In the genomic region with DNA sequence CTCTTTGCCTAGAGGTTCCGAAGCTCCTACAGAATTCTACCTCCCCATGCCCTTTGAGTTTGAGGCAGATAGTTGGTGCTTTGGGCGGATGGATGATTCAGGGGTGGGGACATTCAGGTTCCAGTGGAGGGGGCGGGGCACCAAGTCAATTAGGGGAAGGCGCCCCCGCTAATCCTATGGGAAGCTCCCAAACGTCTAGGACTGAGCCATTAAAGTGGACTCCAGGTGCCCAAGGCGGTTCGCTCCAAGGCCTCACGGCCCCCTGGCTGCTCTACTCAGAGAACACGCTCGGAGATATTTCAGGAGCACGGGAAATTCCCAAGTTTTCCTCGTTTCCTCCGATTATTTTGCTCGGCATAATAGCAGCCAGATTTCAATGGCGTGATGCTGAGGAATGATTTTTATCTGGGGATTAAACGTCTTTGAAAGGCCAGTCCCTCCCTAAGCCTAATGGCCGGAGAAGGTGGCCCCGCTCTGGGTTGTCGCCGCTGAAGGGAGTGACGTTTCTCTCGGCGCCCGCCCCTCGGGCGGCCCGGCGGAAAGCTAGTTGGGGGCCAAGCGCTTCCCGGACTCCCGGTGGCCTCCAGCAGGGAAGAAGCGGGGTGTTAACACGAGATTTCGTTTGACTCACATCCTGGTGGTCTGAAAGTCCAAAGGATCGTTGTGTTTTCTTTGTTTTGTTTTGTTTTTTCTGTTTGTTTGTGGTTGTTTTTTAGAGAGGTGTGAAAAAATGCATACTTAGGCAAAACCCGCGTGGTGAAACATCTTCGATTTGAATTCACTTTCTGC, we compare ENCODE assay signal across 8 cellular contexts. TPM values are rescaled to one million over a fixed set of nuclear protein-coding genes. Genes with fewer than 3 reads are reported as not detected.
DNase-seq lines count a peak whose midpoint lies in the region; ATAC-seq and TF ChIP-seq lines count a peak whose summit lies in the region.

No MANE protein-coding gene starts in this region.

- peaks cover 0 to 23% (median 3%) of the 10 kb centered on the region in 11 donors for H3K9me3 Mint-ChIP-seq in naive thymus-derived CD4-positive, alpha-beta T cell

- H3K4me3 ChIP-seq in BE2C (ENCODE audit: low read depth, low read length) (peak overlapping the region; percentile 55), NB4 (ENCODE audit: low read depth, low read length) (peak overlapping the region; percentile 47)
- peak overlapping the region; percentile 52 for H3K4me3 ChIP-seq in naive thymus-derived CD4-positive, alpha-beta T cell (ENCODE audit: low read length)

- peaks cover 18 to 52% (median 45%) of the 10 kb centered on the region in 7 donors for H3K4me1 Mint-ChIP-seq in naive thymus-derived CD4-positive, alpha-beta T cell

- H3K4me3 Mint-ChIP-seq in naive thymus-derived CD4-positive, alpha-beta T cell: peak overlapping the region; percentile 58 to 92 (median 85)

- H3K27me3 ChIP-seq in BE2C: peaks cover 96% of the 10 kb centered on the region
- H3K27me3 ChIP-seq in naive thymus-derived CD4-positive, alpha-beta T cell (ENCODE audit: control insufficient read depth in 2 of 2, insufficient read depth in 2 of 2, low read length in 2 of 2): peaks cover 14 to 35% of the 10 kb centered on the region in 2 donors

- DNase-seq in BE2C: no peak
- no peak for DNase-seq in NB4 (ENCODE audit: low read depth)
- DNase-seq in ecto neural progenitor cell (ENCODE audit: low spot score): peak; percentile 73
- DNase-seq in naive thymus-derived CD4-positive, alpha-beta T cell: no peak
- DNase-seq in NAMALWA (ENCODE audit: low spot score): no peak
- DNase-seq in NCI-H2171 (lab: John Stamatoyannopoulos, UW): no peak
- DNase-seq in NCI-H345 treated with DMSO at 0.1 percent for 48 hours (lab: John Stamatoyannopoulos, UW; ENCODE audit: unreplicated experiment): no peak

- H3K36me3 Mint-ChIP-seq in naive thymus-derived CD4-positive, alpha-beta T cell: peaks cover 0 to 4% (median 0%) of the 10 kb centered on the region in 5 donors

- CTCF ChIA-PET in naive thymus-derived CD4-positive, alpha-beta T cell (lab: Charles Lee): no interaction called here

- intact Hi-C loops in naive thymus-derived CD4-positive, alpha-beta T cell (cut with micrococcal nuclease): no loop called here

- TF ChIP-seq CTCF in BE2C (IDR thresholded peaks at IDR 0.05; ENCODE audit: low read depth, low read length): no peak
- TF ChIP-seq CTCF in NB4 (IDR thresholded peaks at IDR 0.05; ENCODE audit: low read depth, low read length): no peak

- POLR2A ChIA-PET in naive thymus-derived CD4-positive, alpha-beta T cell (lab: Charles Lee): no interaction called here

- no peak overlapping the region for H3K27ac ChIP-seq in naive thymus-derived CD4-positive, alpha-beta T cell (ENCODE audit: low read depth, low read length)

- peak overlapping the region in 1 of 9 donors; percentile 18 for H3K27ac Mint-ChIP-seq in naive thymus-derived CD4-positive, alpha-beta T cell

- H3K9me3 ChIP-seq in BE2C: no peaks in the 10 kb centered on the region; the same call in 1 of the 2 replicates
- no peaks in the 10 kb centered on the region for H3K9me3 ChIP-seq in naive thymus-derived CD4-positive, alpha-beta T cell (ENCODE audit: control insufficient read depth in 2 of 3, low read length in 3 of 3)

- H3K27me3 Mint-ChIP-seq in naive thymus-derived CD4-positive, alpha-beta T cell: peaks cover 74 to 88% (median 82%) of the 10 kb centered on the region in 5 donors

- TF ChIP-seq POLR2A in NB4 (IDR thresholded peaks at IDR 0.05; ENCODE audit: extremely low read depth, insufficient read length): no peak

- H3K36me3 ChIP-seq in BE2C: no peaks in the 10 kb centered on the region
- no peaks in the 10 kb centered on the region for H3K36me3 ChIP-seq in naive thymus-derived CD4-positive, alpha-beta T cell (ENCODE audit: control insufficient read depth in 2 of 3, insufficient read depth in 3 of 3, low read length in 3 of 3)

- no peaks in the 10 kb centered on the region; the same call in 1 of the 2 replicates for H3K4me1 ChIP-seq in BE2C
- H3K4me1 ChIP-seq in naive thymus-derived CD4-positive, alpha-beta T cell (ENCODE audit: control insufficient read depth in 2 of 2, insufficient read depth in 2 of 2, low read length in 2 of 2): peaks cover 11 to 13% of the 10 kb centered on the region in 2 donors

- ATAC-seq in naive thymus-derived CD4-positive, alpha-beta T cell: no peak
- no peak for ATAC-seq in GM18861 (IDR thresholded peaks at IDR 0.05; ENCODE audit: unreplicated experiment)

RNA-seq across cellular contexts. Expression of a gene that starts 1.5 kb away (rescaled TPM):
- polyA plus RNA-seq in BE2C (2012; ENCODE audit: insufficient read depth, insufficient read length, low read depth): 4.3 TPM
- not detected for total RNA-seq in naive thymus-derived CD4-positive, alpha-beta T cell
- polyA plus RNA-seq in naive thymus-derived CD4-positive, alpha-beta T cell: not detected
